In the genomic region with DNA sequence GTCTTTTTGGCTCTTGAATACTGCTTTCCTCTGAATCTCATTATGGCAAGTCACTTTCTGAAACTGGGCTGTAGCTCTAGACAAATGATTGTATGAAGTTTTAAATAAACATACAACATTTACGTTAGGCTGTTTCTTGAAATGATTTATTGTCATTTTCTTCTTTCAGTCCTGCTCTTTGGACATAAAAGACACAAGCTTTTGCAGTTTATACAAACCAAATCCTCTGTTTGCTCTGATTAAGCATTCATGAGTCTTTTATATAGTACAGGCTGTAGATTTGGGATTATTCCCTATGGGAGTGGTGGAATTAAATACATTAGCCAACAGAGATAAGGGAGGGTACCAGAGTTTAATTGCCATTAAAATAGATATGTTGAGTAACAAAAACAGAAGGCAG, we compare ENCODE assay signal across 25 cellular contexts.
A peak's percentile ranks its signal among the peaks of the same experiment; 100 is the strongest.
DNase-seq lines count a peak whose midpoint lies in the region; ATAC-seq and TF ChIP-seq lines count a peak whose summit lies in the region.
"Had no signal": no experiment of that assay in that cellular context is flagged by ENCODE, and none has a peak within 500 bp of the region (broad histone marks: within the 10 kb centered on the region; RNA-seq: fewer than 3 reads in every experiment).

No MANE protein-coding gene starts in this region.

- H3F3A ChIP-seq in GM23248 (ENCODE audit: insufficient read depth) = peaks cover 3% of the 10 kb centered on the region; the same call in 1 of the 2 replicates

- no peaks in the 10 kb centered on the region for H3K9me2 ChIP-seq in GM23248 (ENCODE audit: insufficient read depth)

- H3K27me3 ChIP-seq in GM23248 (replicated peaks; ENCODE audit: insufficient read depth) (peaks cover 30% of the 10 kb centered on the region), ascending aorta (no peaks in the 10 kb centered on the region), osteoblast (ENCODE audit: insufficient read depth, low read length) (peaks cover 3% of the 10 kb centered on the region), right cardiac atrium (ENCODE audit: control insufficient read depth, insufficient read depth) (no peaks in the 10 kb centered on the region)
- H3K27me3 ChIP-seq: BLaER1 treated with 17β-estradiol and CSF1 and Interleukin-3, amounts not matched to agents 10 nM and 100 nM had no signal

- H2AFZ ChIP-seq in GM23248 (no peak overlapping the region), osteoblast (ENCODE audit: low read length) (no peak overlapping the region)

- no peak for ATAC-seq in right cardiac atrium
- ATAC-seq: PC-3 had no signal

- H3K9me3 ChIP-seq in GM23248 (ENCODE audit: low read depth) (no peaks in the 10 kb centered on the region), ascending aorta (no peaks in the 10 kb centered on the region), osteoblast (ENCODE audit: low read depth, low read length) (no peaks in the 10 kb centered on the region), right cardiac atrium (ENCODE audit: control insufficient read depth, low read length) (no peaks in the 10 kb centered on the region)
- H3K9me3 ChIP-seq: BLaER1 treated with 17β-estradiol and CSF1 and Interleukin-3, amounts not matched to agents 10 nM and 100 nM; HAP-1 had no signal

- peak overlapping the region; percentile 55 for H3K4me2 ChIP-seq in GM23248 (ENCODE audit: unreplicated experiment)
- no peak overlapping the region for H3K4me2 ChIP-seq in osteoblast (ENCODE audit: insufficient read depth, low read length)
- H3K4me2 ChIP-seq: BLaER1 treated with 17β-estradiol and CSF1 and Interleukin-3, amounts not matched to agents 10 nM and 100 nM; KMS-11 had no signal

- H3K4me3 ChIP-seq in GM23248 = no peak overlapping the region
- peak overlapping the region; percentile 2 to 65 for H3K4me3 ChIP-seq in ascending aorta
- no peak overlapping the region for H3K4me3 ChIP-seq in osteoblast (ENCODE audit: insufficient read depth, low read length)
- H3K4me3 ChIP-seq in right cardiac atrium (ENCODE audit: low read length) = no peak overlapping the region
- H3K4me3 ChIP-seq: BLaER1 treated with 17β-estradiol and CSF1 and Interleukin-3, amounts not matched to agents 10 nM and 100 nM; HAP-1 had no signal

- H3K36me3 Mint-ChIP-seq in nephron (ENCODE audit: low read depth) (no peaks in the 10 kb centered on the region), type B pancreatic cell (no peaks in the 10 kb centered on the region)
- no peaks in the 10 kb centered on the region for H3K36me3 Mint-ChIP-seq in activated CD4-positive, alpha-beta T cell treated with anti-CD3 and anti-CD28 coated beads, Interleukin-2, amount 10 ng/mL, durations not matched to agents 24 days and 14 days (ENCODE audit: low read depth)
- H3K36me3 Mint-ChIP-seq: IgD-negative memory B cell had no signal

- no peaks in the 10 kb centered on the region for H3K36me3 ChIP-seq in GM23248 (ENCODE audit: low read depth)
- H3K36me3 ChIP-seq in ascending aorta = no peaks in the 10 kb centered on the region
- no peaks in the 10 kb centered on the region for H3K36me3 ChIP-seq in osteoblast (ENCODE audit: insufficient read depth, low read length)
- H3K36me3 ChIP-seq: BLaER1 treated with 17β-estradiol and CSF1 and Interleukin-3, amounts not matched to agents 10 nM and 100 nM; HAP-1 had no signal

- TF ChIP-seq CTCF in ascending aorta (IDR thresholded peaks at IDR 0.05) = no peak
- TF ChIP-seq CTCF in nephron (IDR thresholded peaks at IDR 0.05; ENCODE audit: unreplicated experiment in 3 of 3) = no peak
- TF ChIP-seq CTCF in type B pancreatic cell (conservative IDR thresholded peaks at IDR 0.05) = no peak
- TF ChIP-seq CTCF in osteoblast (IDR thresholded peaks at IDR 0.05; ENCODE audit: extremely low read depth, low read depth, low read length) = no peak

- H3K4me1 ChIP-seq in GM23248 (ENCODE audit: insufficient read depth) (peaks cover 5% of the 10 kb centered on the region; the same call in 1 of the 2 replicates), ascending aorta (peaks cover 0 to 8% of the 10 kb centered on the region in 2 donors), osteoblast (ENCODE audit: insufficient read depth, low read length) (peaks cover 4% of the 10 kb centered on the region), right cardiac atrium (ENCODE audit: control insufficient read depth, insufficient read depth, low read length) (no peaks in the 10 kb centered on the region)
- H3K4me1 ChIP-seq: BLaER1 treated with 17β-estradiol and CSF1 and Interleukin-3, amounts not matched to agents 10 nM and 100 nM had no signal

- H3K27ac Mint-ChIP-seq in nephron (peak overlapping the region; percentile 67 to 89 (median 81)), type B pancreatic cell (no peak overlapping the region)
- H3K27ac Mint-ChIP-seq in activated CD4-positive, alpha-beta T cell treated with anti-CD3 and anti-CD28 coated beads, Interleukin-2, amount 10 ng/mL, durations not matched to agents 24 days and 14 days = no peak overlapping the region
- H3K27ac Mint-ChIP-seq: CD4-positive, alpha-beta T cell; IgD-negative memory B cell had no signal

- H3K27me3 Mint-ChIP-seq in nephron (ENCODE audit: low read depth) (peaks cover 4% of the 10 kb centered on the region), type B pancreatic cell (peaks cover 58% of the 10 kb centered on the region)
- H3K27me3 Mint-ChIP-seq in activated CD4-positive, alpha-beta T cell treated with anti-CD3 and anti-CD28 coated beads, Interleukin-2, amount 10 ng/mL, durations not matched to agents 24 days and 14 days = peaks cover 42% of the 10 kb centered on the region

- H3K4me1 Mint-ChIP-seq in nephron = peaks cover 37% of the 10 kb centered on the region
- H3K4me1 Mint-ChIP-seq in type B pancreatic cell (ENCODE audit: unreplicated experiment) = peaks cover 17% of the 10 kb centered on the region
- H3K4me1 Mint-ChIP-seq in activated CD4-positive, alpha-beta T cell treated with anti-CD3 and anti-CD28 coated beads, Interleukin-2, amount 10 ng/mL, durations not matched to agents 24 days and 14 days = no peaks in the 10 kb centered on the region
- H3K4me1 Mint-ChIP-seq: IgD-negative memory B cell had no signal

- in situ Hi-C loops in GM23248 (cut with MboI) = no loop called here

- H3K79me2 ChIP-seq in GM23248 (ENCODE audit: insufficient read depth) = no peaks in the 10 kb centered on the region
- H3K79me2 ChIP-seq in osteoblast (ENCODE audit: insufficient read depth, low read length) = no peaks in the 10 kb centered on the region

- intact Hi-C loops in ascending aorta (cut with DNase I) (no loop called here), right cardiac atrium (cut with DNase I) (no loop called here)
- intact Hi-C loops in activated CD4-positive, alpha-beta T cell treated with anti-CD3 and anti-CD28 coated beads, Interleukin-2, amount 10 ng/mL, durations not matched to agents 24 days and 14 days (cut with micrococcal nuclease) = no loop called here

- peak overlapping the region; percentile 12 to 57 (median 40) for H3K4me3 Mint-ChIP-seq in nephron
- H3K4me3 Mint-ChIP-seq in type B pancreatic cell = peak overlapping the region; percentile 1
- H3K4me3 Mint-ChIP-seq in activated CD4-positive, alpha-beta T cell treated with anti-CD3 and anti-CD28 coated beads, Interleukin-2, amount 10 ng/mL, durations not matched to agents 24 days and 14 days = no peak overlapping the region
- H3K4me3 Mint-ChIP-seq: CD4-positive, alpha-beta T cell; IgD-negative memory B cell had no signal

- DNase-seq in GM23248 (no peak), ascending aorta (ENCODE audit: low spot score in 2 of 2) (no peak), type B pancreatic cell (ENCODE audit: extremely low spot score, unreplicated experiment) (no peak), osteoblast (ENCODE audit: insufficient read length, low spot score, missing footprints) (no peak), right cardiac atrium (no peak)
- DNase-seq in activated CD4-positive, alpha-beta T cell treated with anti-CD3 and anti-CD28 coated beads, Interleukin-2, amount 10 ng/mL, durations not matched to agents 24 days and 14 days = no peak
- DNase-seq: AML-193; CD4-positive, alpha-beta T cell; DMS53; GOT3; NCI-H1048; NCI-H1417; NCI-H1694; NCI-H2029 treated with DMSO at 0.1 percent for 48 hours; NCI-H226; NCI-H524; NCI-H748 treated with DMSO at 0.1 percent for 48 hours; NK-92 treated with Interleukin-12 subunit alpha and Interleukin-12 subunit beta, amount 100 ng/mL, for 24 hours had no signal

- no peak overlapping the region for H3K27ac ChIP-seq in GM23248
- H3K27ac ChIP-seq in ascending aorta = peak overlapping the region; percentile 91 to 92
- no peak overlapping the region for H3K27ac ChIP-seq in osteoblast (ENCODE audit: low read depth, low read length)
- H3K27ac ChIP-seq in right cardiac atrium (ENCODE audit: low read length) = no peak overlapping the region
- H3K27ac ChIP-seq: BLaER1 treated with 17β-estradiol and CSF1 and Interleukin-3, amounts not matched to agents 10 nM and 100 nM; HL-60; KMS-11 had no signal

- no peak overlapping the region for H3K9ac ChIP-seq in GM23248
- H3K9ac ChIP-seq: BLaER1 treated with 17β-estradiol and CSF1 and Interleukin-3, amounts not matched to agents 10 nM and 100 nM; KMS-11 had no signal

- H4K20me1 ChIP-seq in GM23248 (ENCODE audit: insufficient read depth) (no peaks in the 10 kb centered on the region), osteoblast (ENCODE audit: insufficient read depth, low read length) (no peaks in the 10 kb centered on the region)
- H4K20me1 ChIP-seq: BLaER1 treated with 17β-estradiol and CSF1 and Interleukin-3, amounts not matched to agents 10 nM and 100 nM had no signal

- peaks cover 3% of the 10 kb centered on the region for H3K9me3 Mint-ChIP-seq in nephron
- no peaks in the 10 kb centered on the region for H3K9me3 Mint-ChIP-seq in type B pancreatic cell
- no peaks in the 10 kb centered on the region for H3K9me3 Mint-ChIP-seq in activated CD4-positive, alpha-beta T cell treated with anti-CD3 and anti-CD28 coated beads, Interleukin-2, amount 10 ng/mL, durations not matched to agents 24 days and 14 days
- H3K9me3 Mint-ChIP-seq: CD4-positive, alpha-beta T cell; IgD-negative memory B cell had no signal

- 25 to 51% methylated on average over 1 of the region's 1 CpG for WGBS in GM23248 (ENCODE audit: low coverage in 1 of 2, low lambda C conversion rate in 2 of 2, missing lambda C conversion rate in 2 of 2), 2 experiments
- 43% methylated on average over 1 of the region's 1 CpG for WGBS in right cardiac atrium

Comparison
In these comparisons a context has a peak if more than half of its experiments do, and no peak if none do; other contexts are left out.
1. H3K27ac ChIP-seq: peak in ascending aorta (2 of 2); none in GM23248 (single experiment), osteoblast (single experiment) and right cardiac atrium (single experiment).
2. H3K4me3 ChIP-seq: peak in ascending aorta (2 of 2); none in GM23248 (single experiment), osteoblast (single experiment) and right cardiac atrium (single experiment).
3. H3K27ac Mint-ChIP-seq: peak in nephron (3 of 3); none in type B pancreatic cell (single experiment) and activated CD4-positive, alpha-beta T cell treated with anti-CD3 and anti-CD28 coated beads, Interleukin-2, amount 10 ng/mL, durations not matched to agents 24 days and 14 days (single experiment).